ENCODE assay signal across 7 cellular contexts in genomic region chr3:108153451-108153981, GRCh38.
DNase-seq lines count a peak whose midpoint lies in the region; ATAC-seq lines count a peak whose summit lies in the region.

No MANE protein-coding gene starts in this region.

- peak; percentile 66 for ATAC-seq in HG02571 (IDR thresholded peaks at IDR 0.05; ENCODE audit: unreplicated experiment)

- intact Hi-C loops in head of caudate nucleus (cut with DNase I), result no loop called here

- DNase-seq in GM03348 (ENCODE audit: low spot score), result peak; percentile 28
- peak; percentile 86 for DNase-seq in NCI-H748 (lab: John Stamatoyannopoulos, UW; ENCODE audit: unreplicated experiment)
- peak; percentile 35 for DNase-seq in activated T-cell treated with anti-CD3 and anti-CD28 coated beads, Interleukin-2, amount 50 U/mL, for 1 hour
- peak in 25 of 42 donors; percentile 9 to 67 (median 24) for DNase-seq in head of caudate nucleus
- peak; percentile 9 to 12 for DNase-seq in stimulated activated CD8-positive, alpha-beta memory T cell treated with anti-CD3 and anti-CD28 coated beads, Interleukin-15, amount 100 ng/mL, for 48 hours (ENCODE audit: low read depth in 2 of 2)
- no peak for DNase-seq in hippocampal formation (lab: John Stamatoyannopoulos, UW)

Comparison
In these comparisons a context has a peak if more than half of its experiments do, and no peak if none do; other contexts are left out.
1. DNase-seq: peak in GM03348 (single experiment), NCI-H748 (single experiment), activated T-cell treated with anti-CD3 and anti-CD28 coated beads, Interleukin-2, amount 50 U/mL, for 1 hour (single experiment), head of caudate nucleus (25 of 42) and stimulated activated CD8-positive, alpha-beta memory T cell treated with anti-CD3 and anti-CD28 coated beads, Interleukin-15, amount 100 ng/mL, for 48 hours (2 of 2); none in hippocampal formation (0 of 2).